21 cellular contexts compared by ENCODE assay signal in genomic region chr18:69763002-69763401, GRCh38.
DNase-seq lines count a peak whose midpoint lies in the region; ATAC-seq and TF ChIP-seq lines count a peak whose summit lies in the region.
"Had no signal": no experiment of that assay in that cellular context is flagged by ENCODE, and none has a peak within 500 bp of the region (broad histone marks: within the 10 kb centered on the region; RNA-seq: fewer than 3 reads in every experiment).

No MANE protein-coding gene starts in this region.

- intact Hi-C loops in left ventricle myocardium superior (cut with micrococcal nuclease) (no loop called here), left lung (cut with DNase I) (no loop called here)

- no peaks in the 10 kb centered on the region for H3K9me3 ChIP-seq in right atrium auricular region
- no peaks in the 10 kb centered on the region for H3K9me3 ChIP-seq in left lung
- H3K9me3 ChIP-seq: BLaER1, Caco-2 had no signal

- no peak overlapping the region for H3K27ac ChIP-seq in right atrium auricular region
- H3K27ac ChIP-seq in left lung: no peak overlapping the region
- H3K27ac ChIP-seq: 22Rv1, BLaER1, C4-2B, GM23248 had no signal

- ATAC-seq in left ventricle myocardium superior (peak; percentile 27), left lung (peak; percentile 71), SK-N-SH treated with all-trans-retinoic acid at 6 μM for 48 hours (no peak)
- ATAC-seq: CD8-positive, alpha-beta T cell; GM12878 had no signal

- peak; percentile 74 for DNase-seq in NCI-H1105 treated with DMSO at 0.1 percent for 48 hours (lab: John Stamatoyannopoulos, UW)
- DNase-seq in NCI-H1105 (lab: John Stamatoyannopoulos, UW): no peak
- peak; percentile 10 for DNase-seq in NCI-H2107 treated with DMSO at 0.1 percent for 48 hours (lab: John Stamatoyannopoulos, UW; ENCODE audit: unreplicated experiment)
- no peak for DNase-seq in NCI-H2107 (lab: John Stamatoyannopoulos, UW)
- no peak for DNase-seq in left ventricle myocardium superior
- DNase-seq in right atrium auricular region (ENCODE audit: low spot score): no peak
- no peak for DNase-seq in left lung
- DNase-seq: Caco-2; CD4-positive, CD25-positive, alpha-beta regulatory T cell; CD8-positive, alpha-beta T cell; DMS79; EL; GDM1; GM23248; H7; HCEC 1CT had no signal

- H3K4me3 ChIP-seq in right atrium auricular region (no peak overlapping the region), left lung (no peak overlapping the region)
- H3K4me3 ChIP-seq: BLaER1, GM12878, GM23248 had no signal

- TF ChIP-seq CTCF in right atrium auricular region (IDR thresholded peaks at IDR 0.05): no peak
- no peak for TF ChIP-seq CTCF in left lung (IDR thresholded peaks at IDR 0.05)

- H3K36me3 ChIP-seq in right atrium auricular region: no peaks in the 10 kb centered on the region
- H3K36me3 ChIP-seq in left lung: no peaks in the 10 kb centered on the region
- H3K36me3 ChIP-seq: BLaER1 had no signal

- H3K4me1 ChIP-seq in right atrium auricular region (no peaks in the 10 kb centered on the region), left lung (no peaks in the 10 kb centered on the region)
- H3K4me1 ChIP-seq: BLaER1, Caco-2 had no signal

- H3K27me3 ChIP-seq in right atrium auricular region (no peaks in the 10 kb centered on the region), left lung (no peaks in the 10 kb centered on the region)
- H3K27me3 ChIP-seq: BLaER1 had no signal

TF ChIP-seq in SK-N-SH treated with all-trans-retinoic acid at 6 μM for 48 hours, 23 proteins besides CTCF, POLR2A, EP300 and RAD21:
- TF ChIP-seq CSRNP3 (CRISPR knock-in tag; IDR thresholded peaks at IDR 0.05) (no peak), ZFP3 (CRISPR knock-in tag; IDR thresholded peaks at IDR 0.05) (no peak), SNAI2 (CRISPR knock-in tag; IDR thresholded peaks at IDR 0.05) (no peak), BACH2 (CRISPR knock-in tag; IDR thresholded peaks at IDR 0.05; ENCODE audit: borderline replicate concordance) (no peak), RARB (CRISPR knock-in tag; IDR thresholded peaks at IDR 0.05) (no peak), OSR1 (CRISPR knock-in tag; IDR thresholded peaks at IDR 0.05) (no peak), ISL1 (CRISPR knock-in tag; IDR thresholded peaks at IDR 0.05) (no peak), ZNF8 (CRISPR knock-in tag; IDR thresholded peaks at IDR 0.05) (no peak), GLIS3 (CRISPR knock-in tag; IDR thresholded peaks at IDR 0.05) (no peak), TCF4 (CRISPR knock-in tag; IDR thresholded peaks at IDR 0.05; ENCODE audit: borderline replicate concordance) (no peak), ZNF70 (CRISPR knock-in tag; IDR thresholded peaks at IDR 0.05) (no peak), PPARA (CRISPR knock-in tag; IDR thresholded peaks at IDR 0.05; ENCODE audit: borderline replicate concordance) (no peak), ZNF565 (CRISPR knock-in tag; conservative IDR thresholded peaks at IDR 0.05; ENCODE audit: low read depth) (no peak), POU6F1 (CRISPR knock-in tag; IDR thresholded peaks at IDR 0.05; ENCODE audit: borderline replicate concordance, low read depth) (no peak), ESRRG (CRISPR knock-in tag; IDR thresholded peaks at IDR 0.05) (no peak), ZC3H10 (CRISPR knock-in tag; IDR thresholded peaks at IDR 0.05) (no peak)
- TF ChIP-seq, protein P1, sequence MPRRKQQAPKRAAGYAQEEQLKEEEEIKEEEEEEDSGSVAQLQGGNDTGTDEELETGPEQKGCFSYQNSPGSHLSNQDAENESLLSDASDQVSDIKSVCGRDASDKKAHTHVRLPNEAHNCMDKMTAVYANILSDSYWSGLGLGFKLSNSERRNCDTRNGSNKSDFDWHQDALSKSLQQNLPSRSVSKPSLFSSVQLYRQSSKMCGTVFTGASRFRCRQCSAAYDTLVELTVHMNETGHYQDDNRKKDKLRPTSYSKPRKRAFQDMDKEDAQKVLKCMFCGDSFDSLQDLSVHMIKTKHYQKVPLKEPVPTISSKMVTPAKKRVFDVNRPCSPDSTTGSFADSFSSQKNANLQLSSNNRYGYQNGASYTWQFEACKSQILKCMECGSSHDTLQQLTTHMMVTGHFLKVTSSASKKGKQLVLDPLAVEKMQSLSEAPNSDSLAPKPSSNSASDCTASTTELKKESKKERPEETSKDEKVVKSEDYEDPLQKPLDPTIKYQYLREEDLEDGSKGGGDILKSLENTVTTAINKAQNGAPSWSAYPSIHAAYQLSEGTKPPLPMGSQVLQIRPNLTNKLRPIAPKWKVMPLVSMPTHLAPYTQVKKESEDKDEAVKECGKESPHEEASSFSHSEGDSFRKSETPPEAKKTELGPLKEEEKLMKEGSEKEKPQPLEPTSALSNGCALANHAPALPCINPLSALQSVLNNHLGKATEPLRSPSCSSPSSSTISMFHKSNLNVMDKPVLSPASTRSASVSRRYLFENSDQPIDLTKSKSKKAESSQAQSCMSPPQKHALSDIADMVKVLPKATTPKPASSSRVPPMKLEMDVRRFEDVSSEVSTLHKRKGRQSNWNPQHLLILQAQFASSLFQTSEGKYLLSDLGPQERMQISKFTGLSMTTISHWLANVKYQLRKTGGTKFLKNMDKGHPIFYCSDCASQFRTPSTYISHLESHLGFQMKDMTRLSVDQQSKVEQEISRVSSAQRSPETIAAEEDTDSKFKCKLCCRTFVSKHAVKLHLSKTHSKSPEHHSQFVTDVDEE (CRISPR knock-in tag; IDR thresholded peaks at IDR 0.05): no peak
- TF ChIP-seq, protein P2, sequence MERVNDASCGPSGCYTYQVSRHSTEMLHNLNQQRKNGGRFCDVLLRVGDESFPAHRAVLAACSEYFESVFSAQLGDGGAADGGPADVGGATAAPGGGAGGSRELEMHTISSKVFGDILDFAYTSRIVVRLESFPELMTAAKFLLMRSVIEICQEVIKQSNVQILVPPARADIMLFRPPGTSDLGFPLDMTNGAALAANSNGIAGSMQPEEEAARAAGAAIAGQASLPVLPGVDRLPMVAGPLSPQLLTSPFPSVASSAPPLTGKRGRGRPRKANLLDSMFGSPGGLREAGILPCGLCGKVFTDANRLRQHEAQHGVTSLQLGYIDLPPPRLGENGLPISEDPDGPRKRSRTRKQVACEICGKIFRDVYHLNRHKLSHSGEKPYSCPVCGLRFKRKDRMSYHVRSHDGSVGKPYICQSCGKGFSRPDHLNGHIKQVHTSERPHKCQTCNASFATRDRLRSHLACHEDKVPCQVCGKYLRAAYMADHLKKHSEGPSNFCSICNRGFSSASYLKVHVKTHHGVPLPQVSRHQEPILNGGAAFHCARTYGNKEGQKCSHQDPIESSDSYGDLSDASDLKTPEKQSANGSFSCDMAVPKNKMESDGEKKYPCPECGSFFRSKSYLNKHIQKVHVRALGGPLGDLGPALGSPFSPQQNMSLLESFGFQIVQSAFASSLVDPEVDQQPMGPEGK (CRISPR knock-in tag; IDR thresholded peaks at IDR 0.05; ENCODE audit: borderline replicate concordance): no peak
- TF ChIP-seq, protein P3, sequence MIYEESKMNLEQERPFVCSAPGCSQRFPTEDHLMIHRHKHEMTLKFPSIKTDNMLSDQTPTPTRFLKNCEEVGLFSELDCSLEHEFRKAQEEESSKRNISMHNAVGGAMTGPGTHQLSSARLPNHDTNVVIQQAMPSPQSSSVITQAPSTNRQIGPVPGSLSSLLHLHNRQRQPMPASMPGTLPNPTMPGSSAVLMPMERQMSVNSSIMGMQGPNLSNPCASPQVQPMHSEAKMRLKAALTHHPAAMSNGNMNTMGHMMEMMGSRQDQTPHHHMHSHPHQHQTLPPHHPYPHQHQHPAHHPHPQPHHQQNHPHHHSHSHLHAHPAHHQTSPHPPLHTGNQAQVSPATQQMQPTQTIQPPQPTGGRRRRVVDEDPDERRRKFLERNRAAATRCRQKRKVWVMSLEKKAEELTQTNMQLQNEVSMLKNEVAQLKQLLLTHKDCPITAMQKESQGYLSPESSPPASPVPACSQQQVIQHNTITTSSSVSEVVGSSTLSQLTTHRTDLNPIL (CRISPR knock-in tag; IDR thresholded peaks at IDR 0.05; ENCODE audit: low read depth): no peak

Comparison
In these comparisons a context has a peak if more than half of its experiments do, and no peak if none do; other contexts are left out.
1. DNase-seq: peak in NCI-H1105 treated with DMSO at 0.1 percent for 48 hours (single experiment) and NCI-H2107 treated with DMSO at 0.1 percent for 48 hours (single experiment); none in NCI-H1105 (single experiment), NCI-H2107 (single experiment), left ventricle myocardium superior (single experiment), right atrium auricular region (single experiment) and left lung (0 of 2).